ENCODE assay signal across 20 cellular contexts in the genomic region with DNA sequence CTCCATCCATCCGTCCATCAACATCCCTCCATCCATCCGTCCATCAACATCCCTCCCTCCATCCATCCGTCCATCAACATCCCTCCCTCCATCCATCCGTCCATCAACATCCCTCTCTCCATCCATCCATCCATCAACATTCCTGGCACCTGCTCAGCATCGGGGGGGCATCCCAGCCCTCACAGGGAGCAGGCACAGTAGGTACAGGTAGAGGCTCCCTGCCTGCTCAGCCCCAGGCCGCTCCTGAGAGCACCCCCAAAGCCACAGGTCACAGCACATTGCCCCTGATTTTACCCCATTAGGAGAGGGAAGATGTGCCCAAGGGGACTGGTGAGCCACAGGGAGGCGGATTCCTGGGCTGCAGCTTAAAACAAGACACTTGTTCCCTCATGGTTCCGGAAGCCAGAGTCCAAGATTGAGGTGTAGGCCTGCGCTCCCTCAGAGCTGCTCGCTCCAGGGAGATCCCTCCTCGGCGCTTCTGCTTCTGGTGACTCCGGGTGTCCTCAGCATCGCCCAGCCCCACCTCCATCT. TPM values are rescaled to one million over a fixed set of nuclear protein-coding genes. Genes with fewer than 3 reads are reported as not detected.
DNase-seq lines count a peak whose midpoint lies in the region; ATAC-seq, FAIRE-seq and TF ChIP-seq lines count a peak whose summit lies in the region.
"Had no signal": no experiment of that assay in that cellular context is flagged by ENCODE, and none has a peak within 500 bp of the region (broad histone marks: within the 10 kb centered on the region; RNA-seq: fewer than 3 reads in every experiment).

No MANE protein-coding gene starts in this region.

- no peak for TF ChIP-seq CTCF in C4-2B (conservative IDR thresholded peaks at IDR 0.05)
- no peak for TF ChIP-seq CTCF in natural killer cell (IDR thresholded peaks at IDR 0.05)

- no peak for ATAC-seq in activated T-helper 17 cell treated with anti-CD3 and anti-CD28 coated beads, Interleukin-2, amount 50 U/mL, for 72 hours (replicated peaks)
- no peak for ATAC-seq in natural killer cell
- ATAC-seq in HG02588 (IDR thresholded peaks at IDR 0.05; ENCODE audit: unreplicated experiment) = no peak

- H3K27ac ChIP-seq in C4-2B = peak overlapping the region; percentile 91
- H3K27ac ChIP-seq: coronary artery, hepatocyte, PC-9, tibial nerve had no signal

- H3K36me3 Mint-ChIP-seq in activated CD4-positive, alpha-beta T cell treated with anti-CD3 and anti-CD28 coated beads, Interleukin-2, amount 10 ng/mL, durations not matched to agents 7 days and 5 days (ENCODE audit: low read depth) = no peaks in the 10 kb centered on the region
- H3K36me3 Mint-ChIP-seq in activated T-helper 17 cell treated with anti-CD3 and anti-CD28 coated beads, Interleukin-2, amount 50 U/mL, for 72 hours (ENCODE audit: low read depth) = no peaks in the 10 kb centered on the region
- no peaks in the 10 kb centered on the region for H3K36me3 Mint-ChIP-seq in natural killer cell

- peaks cover 18% of the 10 kb centered on the region for H3K4me1 Mint-ChIP-seq in activated CD4-positive, alpha-beta T cell treated with anti-CD3 and anti-CD28 coated beads, Interleukin-2, amount 10 ng/mL, durations not matched to agents 7 days and 5 days
- peaks cover 19% of the 10 kb centered on the region for H3K4me1 Mint-ChIP-seq in activated T-helper 17 cell treated with anti-CD3 and anti-CD28 coated beads, Interleukin-2, amount 50 U/mL, for 72 hours
- peaks cover 14 to 23% of the 10 kb centered on the region in 2 donors for H3K4me1 Mint-ChIP-seq in natural killer cell

- H3K9me3 Mint-ChIP-seq in activated CD4-positive, alpha-beta T cell treated with anti-CD3 and anti-CD28 coated beads, Interleukin-2, amount 10 ng/mL, durations not matched to agents 7 days and 5 days = no peaks in the 10 kb centered on the region
- H3K9me3 Mint-ChIP-seq in activated T-helper 17 cell treated with anti-CD3 and anti-CD28 coated beads, Interleukin-2, amount 50 U/mL, for 72 hours = no peaks in the 10 kb centered on the region
- H3K9me3 Mint-ChIP-seq in natural killer cell = no peaks in the 10 kb centered on the region
- H3K9me3 Mint-ChIP-seq: neural crest cell had no signal

- FAIRE-seq in HTR-8/SVneo (lab: Jason Lieb, UNC) = no peak

- DNase-seq in activated CD4-positive, alpha-beta T cell treated with anti-CD3 and anti-CD28 coated beads, Interleukin-2, amount 10 ng/mL, durations not matched to agents 7 days and 5 days = no peak
- DNase-seq in activated CD4-positive, alpha-beta T cell treated with anti-CD3 and anti-CD28 coated beads for 48 hours = no peak
- no peak for DNase-seq in natural killer cell
- no peak for DNase-seq in NCI-H510A treated with DMSO at 0.1 percent for 48 hours (lab: John Stamatoyannopoulos, UW)
- DNase-seq in HTR-8/SVneo (ENCODE audit: insufficient read length, low spot score) = no peak
- DNase-seq: DND-41; islet precursor cell; Kasumi-1; NCI-H1105 treated with DMSO at 0.1 percent for 48 hours; NCI-H82; PC-9; stimulated activated CD4-positive, alpha-beta T cell treated with anti-CD3 and anti-CD28 coated beads, Interleukin-12 subunit alpha, Interleukin-12 subunit beta, amount 100 ng/mL, for 4 hours had no signal

- H3K27ac Mint-ChIP-seq in activated CD4-positive, alpha-beta T cell treated with anti-CD3 and anti-CD28 coated beads, Interleukin-2, amount 10 ng/mL, durations not matched to agents 7 days and 5 days = no peak overlapping the region
- H3K27ac Mint-ChIP-seq in activated T-helper 17 cell treated with anti-CD3 and anti-CD28 coated beads, Interleukin-2, amount 50 U/mL, for 72 hours = peak overlapping the region; percentile 90
- peak overlapping the region; percentile 87 to 96 for H3K27ac Mint-ChIP-seq in natural killer cell

- H3K27me3 Mint-ChIP-seq in activated CD4-positive, alpha-beta T cell treated with anti-CD3 and anti-CD28 coated beads, Interleukin-2, amount 10 ng/mL, durations not matched to agents 7 days and 5 days = peaks cover 22% of the 10 kb centered on the region
- peaks cover 13% of the 10 kb centered on the region for H3K27me3 Mint-ChIP-seq in activated T-helper 17 cell treated with anti-CD3 and anti-CD28 coated beads, Interleukin-2, amount 50 U/mL, for 72 hours
- peaks cover 11 to 13% of the 10 kb centered on the region in 2 donors for H3K27me3 Mint-ChIP-seq in natural killer cell (ENCODE audit: low read depth in 2 of 2)

- intact Hi-C loops in natural killer cell (cut with micrococcal nuclease) = no loop called here

- CTCF ChIA-PET in activated CD4-positive, alpha-beta T cell treated with anti-CD3 and anti-CD28 coated beads, Interleukin-2, amount 10 ng/mL, durations not matched to agents 7 days and 5 days (lab: Charles Lee) = no interaction called here

- H3K4me3 Mint-ChIP-seq in activated CD4-positive, alpha-beta T cell treated with anti-CD3 and anti-CD28 coated beads, Interleukin-2, amount 10 ng/mL, durations not matched to agents 7 days and 5 days = peak overlapping the region; percentile 28
- peak overlapping the region; percentile 88 for H3K4me3 Mint-ChIP-seq in activated T-helper 17 cell treated with anti-CD3 and anti-CD28 coated beads, Interleukin-2, amount 50 U/mL, for 72 hours
- H3K4me3 Mint-ChIP-seq in natural killer cell = peak overlapping the region; percentile 69

- POLR2A ChIA-PET in activated CD4-positive, alpha-beta T cell treated with anti-CD3 and anti-CD28 coated beads, Interleukin-2, amount 10 ng/mL, durations not matched to agents 7 days and 5 days (lab: Charles Lee) = no interaction called here

RNA-seq across cellular contexts. Expression of a gene that starts 21.1 kb away (rescaled TPM):
- not detected for total RNA-seq in activated CD4-positive, alpha-beta T cell treated with anti-CD3 and anti-CD28 coated beads, Interleukin-2, amount 10 ng/mL, durations not matched to agents 7 days and 5 days
- not detected for total RNA-seq in activated T-helper 17 cell treated with anti-CD3 and anti-CD28 coated beads, Interleukin-2, amount 50 U/mL, for 72 hours
- total RNA-seq in natural killer cell = under 1 TPM in 1 of 3 donors, not detected in 2; 0.35 TPM
- total RNA-seq: PC-9, SK-MEL-5 had no signal

Comparison
In these comparisons a context has a peak if more than half of its experiments do, and no peak if none do; other contexts are left out.
1. H3K4me3 Mint-ChIP-seq: peak in every context shown above with its lines; median percentile 88 in activated T-helper 17 cell treated with anti-CD3 and anti-CD28 coated beads, Interleukin-2, amount 50 U/mL, for 72 hours; 69 in natural killer cell; 28 in activated CD4-positive, alpha-beta T cell treated with anti-CD3 and anti-CD28 coated beads, Interleukin-2, amount 10 ng/mL, durations not matched to agents 7 days and 5 days.